ENCODE assay signal across 1 cellular context in genomic region chr9:36818965-36819870, GRCh38.
TF ChIP-seq lines count a peak whose summit lies in the region.

No MANE protein-coding gene starts in this region.

TF ChIP-seq in GM23338, 12 proteins besides CTCF, POLR2A, EP300 and RAD21 (continued from another document):
- TF ChIP-seq ZNF462 (CRISPR knock-in tag; IDR thresholded peaks at IDR 0.05) (no peak), ZNF331 (CRISPR knock-in tag; IDR thresholded peaks at IDR 0.05; ENCODE audit: low read depth) (no peak), ZNF114 (CRISPR knock-in tag; IDR thresholded peaks at IDR 0.05) (no peak), NANOG (IDR thresholded peaks at IDR 0.05; ENCODE audit: borderline replicate concordance) (no peak), JUNB (IDR thresholded peaks at IDR 0.05; ENCODE audit: unreplicated experiment) (no peak), POLR2AphosphoS5 (IDR thresholded peaks at IDR 0.05; ENCODE audit: low read depth) (no peak), STAT1 (IDR thresholded peaks at IDR 0.05; ENCODE audit: unreplicated experiment) (no peak)
